1 cellular context compared by ENCODE assay signal in genomic region chr2:200649724-200650123, GRCh38.
TF ChIP-seq lines count a peak whose summit lies in the region.

No MANE protein-coding gene starts in this region.

TF ChIP-seq in H1, 55 proteins besides CTCF, POLR2A, EP300 and RAD21:
- no peak for TF ChIP-seq RNF2 (IDR thresholded peaks at IDR 0.05; ENCODE audit: borderline replicate concordance, low read depth, low read length, missing control alignments, poor library complexity, severe bottlenecking)
- no peak for TF ChIP-seq ASH2L (IDR thresholded peaks at IDR 0.05; ENCODE audit: low read length)
- TF ChIP-seq SIN3A (conservative IDR thresholded peaks at IDR 0.05 in 1 of 2, IDR thresholded peaks at IDR 0.05 in 1 of 2; ENCODE audit: low read depth in 1 of 2, low read length in 2 of 2), result no peak
- TF ChIP-seq POLR2AphosphoS5 (IDR thresholded peaks at IDR 0.05; ENCODE audit: low read depth, low read length), result no peak
- no peak for TF ChIP-seq TAF7 (optimal IDR thresholded peaks at IDR 0.05; ENCODE audit: borderline replicate concordance, low read depth, low read length)
- TF ChIP-seq SP2 (IDR thresholded peaks at IDR 0.05; ENCODE audit: low read length), result no peak
- TF ChIP-seq BCL11A (IDR thresholded peaks at IDR 0.05; ENCODE audit: low read depth in 2 of 2, low read length in 2 of 2), result no peak
- TF ChIP-seq RXRA (IDR thresholded peaks at IDR 0.05; ENCODE audit: insufficient read depth, low read depth, low read length), result no peak
